In genomic region chr9:95004452-95005275, GRCh38 we compare ENCODE assay signal across 8 cellular contexts.
A peak's percentile ranks its signal among the peaks of the same experiment; 100 is the strongest.
DNase-seq lines count a peak whose midpoint lies in the region; ATAC-seq and TF ChIP-seq lines count a peak whose summit lies in the region.

No MANE protein-coding gene starts in this region.

- TF ChIP-seq CTCF in testis (IDR thresholded peaks at IDR 0.05) = no peak

- H4K20me1 ChIP-seq in Karpas-422 (ENCODE audit: insufficient read depth, low read depth, low read length) = no peaks in the 10 kb centered on the region

- no peak overlapping the region for H2AFZ ChIP-seq in Karpas-422 (ENCODE audit: low read length)

- H3K79me2 ChIP-seq in Karpas-422 (ENCODE audit: low read length) (no peaks in the 10 kb centered on the region), mesendoderm (ENCODE audit: control insufficient read depth, insufficient read depth, low read length) (no peaks in the 10 kb centered on the region)

- H3K4me2 ChIP-seq in Karpas-422 (ENCODE audit: low read depth, low read length, poor library complexity, severe bottlenecking) = peak overlapping the region; percentile 78
- peak overlapping the region; percentile 72 for H3K4me2 ChIP-seq in mesendoderm (ENCODE audit: low read length)

- H3K4me3 ChIP-seq in Karpas-422 (ENCODE audit: low read length) (peak overlapping the region; percentile 79), mesendoderm (ENCODE audit: low read length) (peak overlapping the region; percentile 70), testis (peak overlapping the region; percentile 74 to 78)

- peaks cover 5% of the 10 kb centered on the region for H3K36me3 Mint-ChIP-seq in effector memory CD8-positive, alpha-beta T cell (ENCODE audit: insufficient read depth)

- peak overlapping the region; percentile 53 to 69 for H3K4me3 Mint-ChIP-seq in effector memory CD8-positive, alpha-beta T cell

- peak; percentile 66 for ATAC-seq in GM19455 (IDR thresholded peaks at IDR 0.05; ENCODE audit: unreplicated experiment)
- peak; percentile 68 to 72 for ATAC-seq in activated CD4-positive, CD25-positive, alpha-beta regulatory T cell treated with anti-CD3 and anti-CD28 coated beads, Interleukin-2, amount 50 U/mL, for 24 hours
- ATAC-seq in effector memory CD8-positive, alpha-beta T cell (replicated peaks) = peak; percentile 76

- no peaks in the 10 kb centered on the region for H3K79me1 ChIP-seq in mesendoderm (ENCODE audit: low read length)

- no peaks in the 10 kb centered on the region for H3K36me3 ChIP-seq in Karpas-422 (ENCODE audit: insufficient read depth, low read length)
- no peaks in the 10 kb centered on the region for H3K36me3 ChIP-seq in mesendoderm (ENCODE audit: control insufficient read depth, insufficient read depth, low read length)
- H3K36me3 ChIP-seq in testis (ENCODE audit: low read depth, missing control alignments) = no peaks in the 10 kb centered on the region

- peak overlapping the region; percentile 85 for H3K4ac ChIP-seq in mesendoderm (ENCODE audit: low read depth, low read length)

- WGBS in mesendoderm (ENCODE audit: extremely low coverage, insufficient coverage, low lambda C conversion rate) = no CpG with 5 or more reads among the region's 130 CpGs
- WGBS in testis, 2 donors = 0 to 2% methylated on average over 1 to 46 of the region's 130 CpGs

- H3K23ac ChIP-seq in mesendoderm (ENCODE audit: low read length) = peak overlapping the region; percentile 82

- H3K18ac ChIP-seq in mesendoderm (ENCODE audit: low read length) = peak overlapping the region; percentile 91

- H3K27ac Mint-ChIP-seq in effector memory CD8-positive, alpha-beta T cell = no peak overlapping the region

- H3K27me3 ChIP-seq in Karpas-422 (ENCODE audit: low read length) (no peaks in the 10 kb centered on the region; the same call in 1 of the 2 replicates), mesendoderm (ENCODE audit: insufficient read depth, low read length, poor library complexity) (peaks cover 7% of the 10 kb centered on the region), testis (no peaks in the 10 kb centered on the region)

- H3K4me1 Mint-ChIP-seq in effector memory CD8-positive, alpha-beta T cell (ENCODE audit: low read depth in 2 of 2) = peaks cover 2 to 5% of the 10 kb centered on the region in 2 donors

- peak; percentile 10 for DNase-seq in CD1c-positive myeloid dendritic cell (ENCODE audit: extremely low spot score)
- DNase-seq in Karpas-422 = no peak
- DNase-seq in effector memory CD8-positive, alpha-beta T cell = peak in 1 of 3 experiments; percentile 14
- DNase-seq in mesendoderm = peak; percentile 29
- DNase-seq in testis = peak; percentile 57
- DNase-seq in hepatic stellate cell (ENCODE audit: low spot score) = no peak

- H4K8ac ChIP-seq in mesendoderm (ENCODE audit: low read depth, low read length) = peak overlapping the region; percentile 94

- peaks cover 8% of the 10 kb centered on the region for H3K4me1 ChIP-seq in Karpas-422 (ENCODE audit: low read length)
- H3K4me1 ChIP-seq in mesendoderm (ENCODE audit: control insufficient read depth, low read depth, low read length) = no peaks in the 10 kb centered on the region
- H3K4me1 ChIP-seq in testis = peaks cover 5% of the 10 kb centered on the region

- H2AK5ac ChIP-seq in mesendoderm (ENCODE audit: low read length) = no peak overlapping the region

- H3K9me2 ChIP-seq in Karpas-422 (replicated peaks; ENCODE audit: insufficient read depth, low read length) = no peaks in the 10 kb centered on the region

- H2BK5ac ChIP-seq in mesendoderm (ENCODE audit: low read length) = no peak overlapping the region

- H3K27me3 Mint-ChIP-seq in effector memory CD8-positive, alpha-beta T cell = peaks cover 23 to 37% of the 10 kb centered on the region in 2 donors

- H3K27ac ChIP-seq in Karpas-422 (ENCODE audit: low read length) (no peak overlapping the region), mesendoderm (ENCODE audit: low read depth, low read length) (no peak overlapping the region), testis (peak overlapping the region; percentile 97)

- intact Hi-C loops in testis (cut with DNase I; ENCODE audit: low total_unique reads) = no loop called here

- H3K9me3 Mint-ChIP-seq in effector memory CD8-positive, alpha-beta T cell = no peaks in the 10 kb centered on the region

- H3K56ac ChIP-seq in mesendoderm (ENCODE audit: low read length) = peak overlapping the region; percentile 84

- H2BK15ac ChIP-seq in mesendoderm (replicated peaks; ENCODE audit: low read depth) = peak overlapping the region; percentile 89

- no peak overlapping the region for H4K5ac ChIP-seq in mesendoderm (ENCODE audit: low read length)

- H3K9me3 ChIP-seq in Karpas-422 (ENCODE audit: low read length) = no peaks in the 10 kb centered on the region
- no peaks in the 10 kb centered on the region for H3K9me3 ChIP-seq in testis

- H3K9ac ChIP-seq in Karpas-422 (ENCODE audit: low read length) = peak overlapping the region; percentile 67
- H3K9ac ChIP-seq in mesendoderm (ENCODE audit: low read length) = peak overlapping the region; percentile 75

- H2BK120ac ChIP-seq in mesendoderm (ENCODE audit: low read depth, low read length) = peak overlapping the region; percentile 76

- no peak for TF ChIP-seq POLR2A in testis (IDR thresholded peaks at IDR 0.05)

Comparison
In these comparisons a context has a peak if more than half of its experiments do, and no peak if none do; other contexts are left out.
1. DNase-seq: peak in CD1c-positive myeloid dendritic cell (single experiment), mesendoderm (single experiment) and testis (single experiment); none in Karpas-422 (single experiment) and hepatic stellate cell (single experiment).
2. H3K27ac ChIP-seq: peak in testis (2 of 2); none in Karpas-422 (single experiment) and mesendoderm (single experiment).
3. Peak in every context shown above with its lines, with median percentiles within 50 percentile points of each other: ATAC-seq and H3K4me3 ChIP-seq.